ENCODE assay signal across 1 cellular context in the genomic region with DNA sequence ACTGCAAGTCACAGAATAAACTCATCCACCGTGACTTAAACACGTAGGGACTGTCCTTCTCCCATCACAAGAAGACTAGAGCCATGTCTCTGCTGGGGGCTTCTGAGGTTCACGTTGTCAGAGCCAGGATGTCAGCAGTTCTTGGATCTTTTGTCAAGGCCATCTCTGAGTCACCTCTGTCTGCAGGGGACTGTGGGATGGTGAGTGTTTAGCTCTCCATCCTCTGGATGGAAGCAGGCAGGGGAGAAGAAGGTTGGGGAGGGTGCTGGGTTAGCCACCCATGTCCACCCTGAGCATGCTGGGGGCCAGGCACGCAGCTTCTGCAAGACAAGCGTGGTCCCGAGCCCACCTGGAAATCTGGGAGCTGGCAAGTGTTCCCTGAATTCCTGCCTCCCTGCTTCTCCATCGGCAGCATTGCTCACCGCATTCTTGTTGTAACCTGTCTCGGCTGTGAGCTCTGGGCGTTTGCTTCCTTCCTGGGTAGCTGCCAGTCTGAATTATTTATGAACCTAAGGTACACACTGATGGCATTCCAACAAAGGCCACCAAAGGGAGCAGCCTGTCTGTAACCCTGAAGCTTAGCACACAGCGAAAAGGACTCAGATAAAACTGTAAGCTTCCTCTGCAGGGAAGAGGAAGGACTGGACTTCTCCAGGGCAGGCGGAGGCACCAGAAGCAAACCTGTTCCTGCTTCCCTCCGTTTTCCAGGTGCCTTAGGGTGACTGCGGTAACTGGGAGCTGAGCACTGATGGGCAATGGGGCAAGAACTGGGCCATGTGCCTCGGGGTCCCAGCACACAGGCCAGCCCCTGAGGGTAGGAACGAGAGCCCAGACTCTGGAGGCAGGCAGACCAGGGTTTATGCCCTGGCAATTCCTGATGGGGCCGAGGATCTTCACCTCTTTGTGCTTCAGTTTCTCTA.
TF ChIP-seq lines count a peak whose summit lies in the region.

No MANE protein-coding gene starts in this region.

TF ChIP-seq in IMR-90, 13 proteins besides CTCF, POLR2A, EP300 and RAD21 (continued from another document):
- TF ChIP-seq RCOR1 (IDR thresholded peaks at IDR 0.05; ENCODE audit: insufficient replicate concordance, low read length): no peak
- no peak for TF ChIP-seq BHLHE40 (IDR thresholded peaks at IDR 0.05; ENCODE audit: low read depth, low read length)
- TF ChIP-seq MXI1 (IDR thresholded peaks at IDR 0.05; ENCODE audit: borderline replicate concordance, low read depth, low read length): no peak
- no peak for TF ChIP-seq CEBPB (IDR thresholded peaks at IDR 0.05; ENCODE audit: low read depth, low read length)
- no peak for TF ChIP-seq FOS (IDR thresholded peaks at IDR 0.05; ENCODE audit: low read depth, low read length)
- no peak for TF ChIP-seq CHD1 (IDR thresholded peaks at IDR 0.05; ENCODE audit: low read depth, low read length)
- no peak for TF ChIP-seq USF2 (IDR thresholded peaks at IDR 0.05; ENCODE audit: low read depth, low read length)
- no peak for TF ChIP-seq MAFK (IDR thresholded peaks at IDR 0.05; ENCODE audit: low read depth, low read length)
